8 cellular contexts compared by ENCODE assay signal in genomic region chr14:93160353-93160801, GRCh38. TPM values are rescaled to one million over a fixed set of nuclear protein-coding genes. Genes with fewer than 3 reads are reported as not detected.
DNase-seq lines count a peak whose midpoint lies in the region; ATAC-seq and TF ChIP-seq lines count a peak whose summit lies in the region.

No MANE protein-coding gene starts in this region.

- no peak overlapping the region for H3K4me3 ChIP-seq in left ventricle myocardium inferior
- no peak overlapping the region for H3K4me3 ChIP-seq in choroid plexus epithelial cell (ENCODE audit: low read depth, low read length)
- no peak overlapping the region for H3K4me3 ChIP-seq in upper lobe of right lung
- no peak overlapping the region for H3K4me3 ChIP-seq in thyroid gland (replicated peaks in 1 of 3)

- DNase-seq in left ventricle myocardium inferior (no peak), Right ventricle myocardium inferior (ENCODE audit: missing footprints) (no peak), NCI-H446 (lab: John Stamatoyannopoulos, UW) (peak; percentile 24 to 54), choroid plexus epithelial cell (ENCODE audit: low read depth) (peak; percentile 43), upper lobe of right lung (no peak), DMS79 treated with DMSO at 0.1 percent for 48 hours (lab: John Stamatoyannopoulos, UW) (no peak), thyroid gland (no peak)

- WGBS in thyroid gland, 2 donors = 30 to 32% methylated on average over 4 of the region's 4 CpGs

- H3K27me3 ChIP-seq in left ventricle myocardium inferior (ENCODE audit: low read depth) (no peaks in the 10 kb centered on the region), upper lobe of right lung (no peaks in the 10 kb centered on the region), thyroid gland (no peaks in the 10 kb centered on the region)

- TF ChIP-seq CTCF in left ventricle myocardium inferior (IDR thresholded peaks at IDR 0.05; ENCODE audit: borderline replicate concordance) (peak; percentile 49), choroid plexus epithelial cell (conservative IDR thresholded peaks at IDR 0.05; ENCODE audit: low read depth, low read length) (peak; percentile 66), upper lobe of right lung (IDR thresholded peaks at IDR 0.05) (peak; percentile 15), thyroid gland (IDR thresholded peaks at IDR 0.05) (peak in 1 of 6 experiments; percentile 19)

- H3K4me1 ChIP-seq in left ventricle myocardium inferior (no peaks in the 10 kb centered on the region), upper lobe of right lung (no peaks in the 10 kb centered on the region), thyroid gland (no peaks in the 10 kb centered on the region)

- TF ChIP-seq POLR2A in thyroid gland (IDR thresholded peaks at IDR 0.05) = no peak

- H3K9me3 ChIP-seq in left ventricle myocardium inferior (replicated peaks) = no peaks in the 10 kb centered on the region
- H3K9me3 ChIP-seq in upper lobe of right lung = no peaks in the 10 kb centered on the region
- H3K9me3 ChIP-seq in thyroid gland = no peaks in the 10 kb centered on the region

- no peak overlapping the region for H3K27ac ChIP-seq in left ventricle myocardium inferior (replicated peaks)
- H3K27ac ChIP-seq in upper lobe of right lung = no peak overlapping the region
- no peak overlapping the region for H3K27ac ChIP-seq in thyroid gland

- H3K36me3 ChIP-seq in left ventricle myocardium inferior (no peaks in the 10 kb centered on the region), upper lobe of right lung (no peaks in the 10 kb centered on the region), thyroid gland (no peaks in the 10 kb centered on the region)

- ATAC-seq in Right ventricle myocardium inferior (no peak), upper lobe of right lung (peak; percentile 48), HG03135 (IDR thresholded peaks at IDR 0.05; ENCODE audit: unreplicated experiment) (no peak)

- intact Hi-C loops in left ventricle myocardium inferior (cut with micrococcal nuclease) (no loop called here), Right ventricle myocardium inferior (cut with DNase I) (no loop called here), upper lobe of right lung (cut with DNase I) (no loop called here), thyroid gland (cut with DNase I) (no loop called here)

RNA-seq across cellular contexts. Expression of gene MOAP1, which starts 24.3 kb away (rescaled TPM):
- total RNA-seq in left ventricle myocardium inferior = 61.1 TPM
- 52.5 TPM for total RNA-seq in Right ventricle myocardium inferior
- total RNA-seq in upper lobe of right lung = 34.2 TPM
- 10 to 100 TPM; 34.1 to 48.2 (median 41.5) TPM for total RNA-seq in thyroid gland

RNA-seq across cellular contexts. Expression of gene LYSET, which starts 24.7 kb away (rescaled TPM):
- total RNA-seq in left ventricle myocardium inferior = 24.4 TPM
- total RNA-seq in Right ventricle myocardium inferior = 23.0 TPM
- total RNA-seq in upper lobe of right lung = 33.0 TPM
- total RNA-seq in thyroid gland = 10 to 100 TPM in 2 of 4 donors, 1 to 10 TPM in 2; 6.3 to 17.7 (median 12.6) TPM

RNA-seq across cellular contexts. Expression of gene ITPK1, which starts 44.7 kb away (rescaled TPM):
- total RNA-seq in left ventricle myocardium inferior = 112 TPM
- total RNA-seq in Right ventricle myocardium inferior = 123 TPM
- total RNA-seq in upper lobe of right lung = 96.9 TPM
- 10 to 100 TPM; 43.9 to 56.1 (median 44.5) TPM for total RNA-seq in thyroid gland

RNA-seq across cellular contexts. Expression of gene GON7, which starts 46.5 kb away (rescaled TPM):
- 19.0 TPM for total RNA-seq in left ventricle myocardium inferior
- 15.6 TPM for total RNA-seq in Right ventricle myocardium inferior
- total RNA-seq in upper lobe of right lung = 10.5 TPM
- 10 to 100 TPM in 3 of 4 donors, 1 to 10 TPM in 1; 9.4 to 19.9 (median 17.1) TPM for total RNA-seq in thyroid gland

RNA-seq across cellular contexts. Expression of gene UBR7, which starts 46.7 kb away (rescaled TPM):
- total RNA-seq in left ventricle myocardium inferior (18.3 TPM), Right ventricle myocardium inferior (20.5 TPM), upper lobe of right lung (13.8 TPM), thyroid gland (10 to 100 TPM; 29.0 to 52.0 (median 36.9) TPM)

Comparison
In these comparisons a context has a peak if more than half of its experiments do, and no peak if none do; other contexts are left out.
1. DNase-seq: peak in NCI-H446 (2 of 2) and choroid plexus epithelial cell (single experiment); none in left ventricle myocardium inferior (single experiment), Right ventricle myocardium inferior (single experiment), upper lobe of right lung (single experiment), DMS79 treated with DMSO at 0.1 percent for 48 hours (single experiment) and thyroid gland (0 of 2).